ENCODE assay signal across 24 cellular contexts in genomic region chr2:235463893-235464292, GRCh38. TPM values are rescaled to one million over a fixed set of nuclear protein-coding genes. Genes with fewer than 3 reads are reported as not detected.
DNase-seq lines count a peak whose midpoint lies in the region; ATAC-seq and TF ChIP-seq lines count a peak whose summit lies in the region.
"Had no signal": no experiment of that assay in that cellular context is flagged by ENCODE, and none has a peak within 500 bp of the region (broad histone marks: within the 10 kb centered on the region; RNA-seq: fewer than 3 reads in every experiment).

No MANE protein-coding gene starts in this region.

- peaks cover 19% of the 10 kb centered on the region for H3K4me1 ChIP-seq in body of pancreas
- peaks cover 5% of the 10 kb centered on the region for H3K4me1 ChIP-seq in right cardiac atrium (ENCODE audit: control insufficient read depth, insufficient read depth, low read length)
- H3K4me1 ChIP-seq in stomach, result peaks cover 2 to 13% (median 4%) of the 10 kb centered on the region in 4 donors
- peaks cover 3% of the 10 kb centered on the region for H3K4me1 ChIP-seq in mesenchymal stem cell (ENCODE audit: control insufficient read depth, insufficient read depth, low read depth, low read length)

- no peaks in the 10 kb centered on the region for H3K79me1 ChIP-seq in mesenchymal stem cell (replicated peaks; ENCODE audit: low read length, poor library complexity, severe bottlenecking)

- no peak overlapping the region for H3K23ac ChIP-seq in mesenchymal stem cell (ENCODE audit: low read length in 2 of 2)

- no peak overlapping the region for H4K91ac ChIP-seq in mesenchymal stem cell (ENCODE audit: low read length)

- no peak overlapping the region for H3K4me2 ChIP-seq in mesenchymal stem cell (ENCODE audit: low read length, poor library complexity, severe bottlenecking)

- H2AK5ac ChIP-seq in mesenchymal stem cell (ENCODE audit: low read length, severe bottlenecking), result no peak overlapping the region

- H3K4me3 ChIP-seq in body of pancreas, result no peak overlapping the region
- H3K4me3 ChIP-seq in right cardiac atrium (ENCODE audit: low read length), result no peak overlapping the region
- no peak overlapping the region for H3K4me3 ChIP-seq in stomach
- no peak overlapping the region for H3K4me3 ChIP-seq in mesenchymal stem cell (ENCODE audit: insufficient read depth in 1 of 2, low read depth in 1 of 2, low read length in 2 of 2)
- H3K4me3 ChIP-seq: dorsolateral prefrontal cortex, sigmoid colon, tibial nerve had no signal

- H3K18ac ChIP-seq in mesenchymal stem cell (ENCODE audit: low read depth in 1 of 2, low read length in 2 of 2), result no peak overlapping the region

- no peak overlapping the region for H2BK5ac ChIP-seq in mesenchymal stem cell (ENCODE audit: low read depth, low read length, poor library complexity, severe bottlenecking)

- H2BK12ac ChIP-seq in mesenchymal stem cell (ENCODE audit: low read length in 2 of 2), result no peak overlapping the region

- TF ChIP-seq POLR2A in body of pancreas (IDR thresholded peaks at IDR 0.05) (no peak), stomach (IDR thresholded peaks at IDR 0.05) (no peak)

- H3K9me3 ChIP-seq in body of pancreas, result no peaks in the 10 kb centered on the region
- no peaks in the 10 kb centered on the region for H3K9me3 ChIP-seq in right cardiac atrium (ENCODE audit: control insufficient read depth, low read length)
- no peaks in the 10 kb centered on the region for H3K9me3 ChIP-seq in stomach
- no peaks in the 10 kb centered on the region for H3K9me3 ChIP-seq in mesenchymal stem cell (ENCODE audit: control insufficient read depth, low read length)
- H3K9me3 ChIP-seq: sigmoid colon, tibial nerve had no signal

- DNase-seq in NCI-H1105 treated with DMSO at 0.1 percent for 48 hours (lab: John Stamatoyannopoulos, UW) (peak; percentile 29), NCI-H1105 (lab: John Stamatoyannopoulos, UW) (no peak), body of pancreas (peak; percentile 50 to 81 (median 70)), right cardiac atrium (peak; percentile 70 to 91 (median 87)), stomach (peak; percentile 80), mesenchymal stem cell (no peak)
- DNase-seq: activated CD8-positive, alpha-beta memory T cell treated with anti-CD3 and anti-CD28 coated beads, Interleukin-2, amount 50 U/mL, for 4 hours; CD4-positive, alpha-beta memory T cell; cerebellar nuclear complex; glutamatergic neuron; naive thymus-derived CD4-positive, alpha-beta T cell; NCI-H1417 treated with DMSO at 0.1 percent for 48 hours; NCI-H2107; NCI-H524 treated with DMSO at 0.1 percent for 48 hours; sigmoid colon; stimulated activated naive CD8-positive, alpha-beta T cell treated with anti-CD3 and anti-CD28 coated beads, Interleukin-15, Interleukin-2, amounts not matched to agents 100 U/mL and 50 U/mL, for 24 hours; WERI-Rb-1 had no signal

- no peak overlapping the region for H3K4ac ChIP-seq in mesenchymal stem cell (ENCODE audit: low read depth in 1 of 2, low read length in 2 of 2)

- TF ChIP-seq CTCF in body of pancreas (IDR thresholded peaks at IDR 0.05), result no peak
- TF ChIP-seq CTCF in stomach (IDR thresholded peaks at IDR 0.05), result no peak

- TF ChIP-seq EP300 in stomach (IDR thresholded peaks at IDR 0.05), result no peak

- peak; percentile 31 for ATAC-seq in body of pancreas
- peak; percentile 69 to 75 for ATAC-seq in right cardiac atrium
- no peak for ATAC-seq in HG02938 (IDR thresholded peaks at IDR 0.05; ENCODE audit: unreplicated experiment)
- ATAC-seq in HG02884 (IDR thresholded peaks at IDR 0.05; ENCODE audit: unreplicated experiment), result no peak
- ATAC-seq: HCT116; naive thymus-derived CD4-positive, alpha-beta T cell; stimulated activated naive CD8-positive, alpha-beta T cell treated with anti-CD3 and anti-CD28 coated beads, Interleukin-15, Interleukin-2, amounts not matched to agents 100 U/mL and 50 U/mL, for 24 hours had no signal

- H3K27me3 ChIP-seq in body of pancreas (no peaks in the 10 kb centered on the region), right cardiac atrium (ENCODE audit: control insufficient read depth, insufficient read depth) (no peaks in the 10 kb centered on the region), stomach (no peaks in the 10 kb centered on the region), mesenchymal stem cell (ENCODE audit: control insufficient read depth in 1 of 2, insufficient read depth in 1 of 2, low read length in 2 of 2) (peaks cover 0 to 23% of the 10 kb centered on the region in 2 experiments)
- H3K27me3 ChIP-seq: dorsolateral prefrontal cortex, tibial nerve had no signal

- H3K27ac ChIP-seq in body of pancreas (no peak overlapping the region), right cardiac atrium (ENCODE audit: low read length) (no peak overlapping the region), stomach (no peak overlapping the region), mesenchymal stem cell (ENCODE audit: low read length, poor library complexity, severe bottlenecking) (no peak overlapping the region)
- H3K27ac ChIP-seq: 22Rv1, dorsolateral prefrontal cortex, parathyroid adenoma, sigmoid colon, WERI-Rb-1 had no signal

- 42 to 45% methylated on average over 3 of the region's 3 CpGs for WGBS in body of pancreas, 2 donors
- WGBS in right cardiac atrium, result 29% methylated on average over 3 of the region's 3 CpGs
- WGBS in stomach, 5 donors, result 27 to 42% (median 36%) methylated on average over 3 of the region's 3 CpGs
- WGBS in mesenchymal stem cell, result 95% methylated on average over 3 of the region's 3 CpGs

- H2AFZ ChIP-seq in mesenchymal stem cell (ENCODE audit: low read depth, low read length), result no peak overlapping the region
- H2AFZ ChIP-seq: parathyroid adenoma had no signal

- no peak overlapping the region for H2BK120ac ChIP-seq in mesenchymal stem cell (ENCODE audit: low read depth, low read length)

- H2BK15ac ChIP-seq in mesenchymal stem cell (ENCODE audit: low read depth, poor library complexity, severe bottlenecking), result no peak overlapping the region

- H3K14ac ChIP-seq in mesenchymal stem cell (ENCODE audit: low read length in 2 of 2), result no peak overlapping the region

- intact Hi-C loops in body of pancreas (cut with DNase I) (no loop called here), right cardiac atrium (cut with DNase I) (no loop called here), stomach (cut with DNase I; ENCODE audit: low total_unique reads) (no loop called here)

- H4K8ac ChIP-seq in mesenchymal stem cell (ENCODE audit: low read length), result no peak overlapping the region

- H3K36me3 ChIP-seq in body of pancreas (replicated peaks in 1 of 2; ENCODE audit: insufficient read depth in 1 of 2, low read depth in 2 of 2), result no peaks in the 10 kb centered on the region
- no peaks in the 10 kb centered on the region for H3K36me3 ChIP-seq in stomach
- no peaks in the 10 kb centered on the region for H3K36me3 ChIP-seq in mesenchymal stem cell (ENCODE audit: control insufficient read depth in 1 of 2, insufficient read depth in 2 of 2, low read depth in 1 of 2, low read length in 2 of 2)
- H3K36me3 ChIP-seq: sigmoid colon, tibial nerve, WERI-Rb-1 had no signal

- H3K9ac ChIP-seq in mesenchymal stem cell (ENCODE audit: low read length), result no peak overlapping the region
- H3K9ac ChIP-seq: parathyroid adenoma had no signal

RNA-seq across cellular contexts. Expression of gene AGAP1, which starts 29.9 kb away (rescaled TPM):
- total RNA-seq in body of pancreas, result 10 to 100 TPM; 21.3 to 32.6 TPM
- 10 to 100 TPM; 22.5 to 25.3 (median 23.3) TPM for total RNA-seq in right cardiac atrium
- 10.5 TPM for polyA plus RNA-seq in right cardiac atrium
- 100 to 1,000 TPM in 1 of 5 donors, 10 to 100 TPM in 4; 23.1 to 139 (median 57.1) TPM for total RNA-seq in stomach
- 1 to 10 TPM; 4.2 to 9.3 (median 8.6) TPM for polyA plus RNA-seq in stomach
- 19.4 TPM for polyA plus RNA-seq in mesenchymal stem cell (2013, experiment 1 of 2)
- polyA plus RNA-seq in mesenchymal stem cell (2013, experiment 2 of 2), result 19.3 TPM
- polyA plus RNA-seq: naive thymus-derived CD4-positive, alpha-beta T cell had no signal

Comparison
In these comparisons a context has a peak if more than half of its experiments do, and no peak if none do; other contexts are left out.
1. DNase-seq: peak in NCI-H1105 treated with DMSO at 0.1 percent for 48 hours (single experiment), body of pancreas (4 of 4), right cardiac atrium (3 of 3) and stomach (single experiment); none in NCI-H1105 (single experiment) and mesenchymal stem cell (single experiment).
2. ATAC-seq: peak in body of pancreas (single experiment) and right cardiac atrium (2 of 2); none in HG02938 (single experiment) and HG02884 (single experiment).